In genomic region chr4:42672359-42673083, GRCh38 we compare ENCODE assay signal across 15 cellular contexts. TPM values are rescaled to one million over a fixed set of nuclear protein-coding genes. Genes with fewer than 3 reads are reported as not detected.
DNase-seq lines count a peak whose midpoint lies in the region; ATAC-seq and TF ChIP-seq lines count a peak whose summit lies in the region.
"Had no signal": no experiment of that assay in that cellular context is flagged by ENCODE, and none has a peak within 500 bp of the region (broad histone marks: within the 10 kb centered on the region; RNA-seq: fewer than 3 reads in every experiment).

No MANE protein-coding gene starts in this region.

- CTCF ChIA-PET in CD8-positive, alpha-beta T cell (lab: Charles Lee) = interaction anchor here (0.9 to 2.2 kb wide), 4 partner anchors 15 to 103 kb away, joined by 3 to 13 read pairs (median 5); partner anchors contain the start of gene ATP8A1

- POLR2A ChIA-PET in CD8-positive, alpha-beta T cell (lab: Charles Lee) = interaction anchor here (1.1 to 8.8 kb wide), 2 partner anchors 15 to 33 kb away, joined by 3 to 96 read pairs; partner anchors contain the start of gene ATP8A1
- POLR2A ChIA-PET in activated naive CD8-positive, alpha-beta T cell treated with anti-CD3 and anti-CD28 coated beads, Interleukin-2, amount 10 ng/mL, durations not matched to agents 7 days and 5 days (lab: Charles Lee) = interaction anchor here (1.2 to 4.6 kb wide), 2 partner anchors 16 to 36 kb away, joined by 3 to 112 read pairs; partner anchors contain the start of gene ATP8A1

- no peaks in the 10 kb centered on the region for H3K9me3 ChIP-seq in CD8-positive, alpha-beta T cell (ENCODE audit: low read length)
- no peaks in the 10 kb centered on the region for H3K9me3 ChIP-seq in stomach

- no peak for TF ChIP-seq EP300 in stomach (IDR thresholded peaks at IDR 0.05)

- no peaks in the 10 kb centered on the region for H3K27me3 ChIP-seq in CD8-positive, alpha-beta T cell (ENCODE audit: insufficient read depth, low read length)
- H3K27me3 ChIP-seq in GM23338 (ENCODE audit: insufficient read depth) (no peaks in the 10 kb centered on the region), stomach (no peaks in the 10 kb centered on the region)

- peak overlapping the region; percentile 24; the same call in 1 of the 2 replicates for H2AFZ ChIP-seq in GM23338

- no peak for ATAC-seq in CD8-positive, alpha-beta T cell
- ATAC-seq in GM23338 = no peak
- ATAC-seq in activated naive CD8-positive, alpha-beta T cell treated with anti-CD3 and anti-CD28 coated beads, Interleukin-2, amount 10 ng/mL, durations not matched to agents 7 days and 5 days (ENCODE audit: low read depth) = peak; percentile 7
- peak in 1 of 2 donors; percentile 28 for ATAC-seq in natural killer cell treated with Interleukin-12 subunit alpha and Interleukin-12 subunit beta and Interleukin-15 and Interleukin-18, amount 100 ng/mL, for 72 hours
- no peak for ATAC-seq in stimulated activated naive B cell treated with anti-CD40 and anti-IgM and Interleukin-4, amounts not matched to agents 10 μg/mL and 1 μg/mL and 100 μg/mL, for 72 hours (replicated peaks)

- no peak overlapping the region for H3K4me2 ChIP-seq in GM23338

- no peaks in the 10 kb centered on the region for H3K36me3 Mint-ChIP-seq in CD8-positive, alpha-beta T cell
- no peaks in the 10 kb centered on the region for H3K36me3 Mint-ChIP-seq in GM23338 (ENCODE audit: low read depth)
- H3K36me3 Mint-ChIP-seq in activated naive CD8-positive, alpha-beta T cell treated with anti-CD3 and anti-CD28 coated beads, Interleukin-2, amount 10 ng/mL, durations not matched to agents 7 days and 5 days = peaks cover 20% of the 10 kb centered on the region
- H3K36me3 Mint-ChIP-seq in natural killer cell treated with Interleukin-12 subunit alpha and Interleukin-12 subunit beta and Interleukin-15 and Interleukin-18, amount 100 ng/mL, for 72 hours = peaks cover 6% of the 10 kb centered on the region
- H3K36me3 Mint-ChIP-seq in stimulated activated naive B cell treated with anti-CD40 and anti-IgM and Interleukin-4, amounts not matched to agents 10 μg/mL and 1 μg/mL and 100 μg/mL, for 72 hours = no peaks in the 10 kb centered on the region

- 30 to 60% (median 48%) methylated on average over 2 of the region's 2 CpGs for WGBS in stomach, 5 donors

- no peak for TF ChIP-seq POLR2A in stomach (IDR thresholded peaks at IDR 0.05)

- no peaks in the 10 kb centered on the region for H3F3A ChIP-seq in GM23338 (replicated peaks; ENCODE audit: low read depth)

- H3K4me1 ChIP-seq in CD8-positive, alpha-beta T cell (ENCODE audit: insufficient read depth, low read length) = peaks cover 42% of the 10 kb centered on the region
- H3K4me1 ChIP-seq in GM23338 (ENCODE audit: insufficient read depth) (no peaks in the 10 kb centered on the region), stomach (peaks cover 0 to 9% (median 0%) of the 10 kb centered on the region in 4 donors)

- H3K4me1 Mint-ChIP-seq in CD8-positive, alpha-beta T cell (ENCODE audit: low read depth) = peaks cover 51% of the 10 kb centered on the region
- H3K4me1 Mint-ChIP-seq in GM23338 = peaks cover 13% of the 10 kb centered on the region
- peaks cover 44% of the 10 kb centered on the region for H3K4me1 Mint-ChIP-seq in activated naive CD8-positive, alpha-beta T cell treated with anti-CD3 and anti-CD28 coated beads, Interleukin-2, amount 10 ng/mL, durations not matched to agents 7 days and 5 days
- peaks cover 30 to 37% of the 10 kb centered on the region in 2 donors for H3K4me1 Mint-ChIP-seq in natural killer cell treated with Interleukin-12 subunit alpha and Interleukin-12 subunit beta and Interleukin-15 and Interleukin-18, amount 100 ng/mL, for 72 hours (ENCODE audit: low read depth in 2 of 2)
- H3K4me1 Mint-ChIP-seq in stimulated activated naive B cell treated with anti-CD40 and anti-IgM and Interleukin-4, amounts not matched to agents 10 μg/mL and 1 μg/mL and 100 μg/mL, for 72 hours = peaks cover 9 to 16% of the 10 kb centered on the region in 2 donors

- no peak for DNase-seq in CD8-positive, alpha-beta T cell
- no peak for DNase-seq in GM23338 (ENCODE audit: low spot score)
- no peak for DNase-seq in activated naive CD8-positive, alpha-beta T cell treated with anti-CD3 and anti-CD28 coated beads, Interleukin-2, amount 10 ng/mL, durations not matched to agents 7 days and 5 days
- no peak for DNase-seq in natural killer cell treated with Interleukin-12 subunit alpha and Interleukin-12 subunit beta and Interleukin-15 and Interleukin-18, amount 100 ng/mL, for 72 hours (ENCODE audit: low spot score)
- no peak for DNase-seq in NCI-H2227 treated with DMSO at 0.1 percent for 48 hours (lab: John Stamatoyannopoulos, UW)
- no peak for DNase-seq in stomach
- no peak for DNase-seq in stimulated activated naive B cell treated with anti-CD40 and anti-IgM and Interleukin-4, amounts not matched to agents 10 μg/mL and 1 μg/mL and 100 μg/mL, for 72 hours
- no peak for DNase-seq in kidney glomerular epithelial cell (lab: John Stamatoyannopoulos, UW)
- DNase-seq: DMS153, H9, midbrain, NCI-H1436, occipital lobe had no signal

- H3K36me3 ChIP-seq in CD8-positive, alpha-beta T cell (ENCODE audit: insufficient read depth, low read length) = no peaks in the 10 kb centered on the region
- H3K36me3 ChIP-seq in GM23338 (ENCODE audit: insufficient read depth) (peaks cover 2% of the 10 kb centered on the region; the same call in 1 of the 2 replicates), stomach (no peaks in the 10 kb centered on the region)

- H3K79me2 ChIP-seq in GM23338 (replicated peaks; ENCODE audit: insufficient read depth) = no peaks in the 10 kb centered on the region

- no peaks in the 10 kb centered on the region for H3K27me3 Mint-ChIP-seq in CD8-positive, alpha-beta T cell (ENCODE audit: low read depth)
- H3K27me3 Mint-ChIP-seq in GM23338 (ENCODE audit: insufficient read depth, low read depth, poor library complexity) = no peaks in the 10 kb centered on the region
- no peaks in the 10 kb centered on the region for H3K27me3 Mint-ChIP-seq in activated naive CD8-positive, alpha-beta T cell treated with anti-CD3 and anti-CD28 coated beads, Interleukin-2, amount 10 ng/mL, durations not matched to agents 7 days and 5 days
- no peaks in the 10 kb centered on the region for H3K27me3 Mint-ChIP-seq in natural killer cell treated with Interleukin-12 subunit alpha and Interleukin-12 subunit beta and Interleukin-15 and Interleukin-18, amount 100 ng/mL, for 72 hours
- peaks cover 0 to 4% of the 10 kb centered on the region in 2 donors for H3K27me3 Mint-ChIP-seq in stimulated activated naive B cell treated with anti-CD40 and anti-IgM and Interleukin-4, amounts not matched to agents 10 μg/mL and 1 μg/mL and 100 μg/mL, for 72 hours
- H3K27me3 Mint-ChIP-seq: dendritic cell treated with granulocyte-macrophage colony-stimulating factor and Interleukin-4, amounts not matched to agents 40 ng/mL and 50 ng/mL, for 4 days had no signal

- peak overlapping the region; percentile 64 for H3K27ac ChIP-seq in CD8-positive, alpha-beta T cell (ENCODE audit: low read depth, low read length)
- H3K27ac ChIP-seq in GM23338 (ENCODE audit: low read depth) = no peak overlapping the region
- peak overlapping the region in 2 of 5 donors; percentile 23 to 59 for H3K27ac ChIP-seq in stomach
- H3K27ac ChIP-seq: skin epidermis had no signal

- TF ChIP-seq CTCF in CD8-positive, alpha-beta T cell (IDR thresholded peaks at IDR 0.05) = no peak
- no peak for TF ChIP-seq CTCF in GM23338 (conservative IDR thresholded peaks at IDR 0.05; ENCODE audit: low read depth in 2 of 2)
- TF ChIP-seq CTCF in stomach (IDR thresholded peaks at IDR 0.05) = no peak

- peak overlapping the region; percentile 24 for H3K4me3 ChIP-seq in CD8-positive, alpha-beta T cell (ENCODE audit: low read depth, low read length)
- H3K4me3 ChIP-seq in GM23338 = no peak overlapping the region
- no peak overlapping the region for H3K4me3 ChIP-seq in stomach
- H3K4me3 ChIP-seq: skin epidermis had no signal

- H4K20me1 ChIP-seq in GM23338 (replicated peaks; ENCODE audit: insufficient read depth) = no peaks in the 10 kb centered on the region

- H3K9me3 Mint-ChIP-seq in CD8-positive, alpha-beta T cell = no peaks in the 10 kb centered on the region
- H3K9me3 Mint-ChIP-seq in GM23338 = no peaks in the 10 kb centered on the region
- peaks cover 4% of the 10 kb centered on the region for H3K9me3 Mint-ChIP-seq in activated naive CD8-positive, alpha-beta T cell treated with anti-CD3 and anti-CD28 coated beads, Interleukin-2, amount 10 ng/mL, durations not matched to agents 7 days and 5 days
- H3K9me3 Mint-ChIP-seq in natural killer cell treated with Interleukin-12 subunit alpha and Interleukin-12 subunit beta and Interleukin-15 and Interleukin-18, amount 100 ng/mL, for 72 hours = peaks cover 4% of the 10 kb centered on the region
- H3K9me3 Mint-ChIP-seq in stimulated activated naive B cell treated with anti-CD40 and anti-IgM and Interleukin-4, amounts not matched to agents 10 μg/mL and 1 μg/mL and 100 μg/mL, for 72 hours = peaks cover 0 to 2% of the 10 kb centered on the region in 2 donors
- H3K9me3 Mint-ChIP-seq: dendritic cell treated with granulocyte-macrophage colony-stimulating factor and Interleukin-4, amounts not matched to agents 40 ng/mL and 50 ng/mL, for 4 days had no signal

- peak overlapping the region; percentile 71 for H3K4me3 Mint-ChIP-seq in CD8-positive, alpha-beta T cell
- no peak overlapping the region for H3K4me3 Mint-ChIP-seq in GM23338
- peak overlapping the region; percentile 85 for H3K4me3 Mint-ChIP-seq in activated naive CD8-positive, alpha-beta T cell treated with anti-CD3 and anti-CD28 coated beads, Interleukin-2, amount 10 ng/mL, durations not matched to agents 7 days and 5 days
- H3K4me3 Mint-ChIP-seq in natural killer cell treated with Interleukin-12 subunit alpha and Interleukin-12 subunit beta and Interleukin-15 and Interleukin-18, amount 100 ng/mL, for 72 hours = peak overlapping the region; percentile 80
- no peak overlapping the region for H3K4me3 Mint-ChIP-seq in stimulated activated naive B cell treated with anti-CD40 and anti-IgM and Interleukin-4, amounts not matched to agents 10 μg/mL and 1 μg/mL and 100 μg/mL, for 72 hours
- H3K4me3 Mint-ChIP-seq: dendritic cell treated with granulocyte-macrophage colony-stimulating factor and Interleukin-4, amounts not matched to agents 40 ng/mL and 50 ng/mL, for 4 days; H9 had no signal

- H3K9me2 ChIP-seq in GM23338 (ENCODE audit: insufficient read depth) = no peaks in the 10 kb centered on the region

- peak overlapping the region; percentile 95 for H3K27ac Mint-ChIP-seq in CD8-positive, alpha-beta T cell
- no peak overlapping the region for H3K27ac Mint-ChIP-seq in GM23338
- H3K27ac Mint-ChIP-seq in activated naive CD8-positive, alpha-beta T cell treated with anti-CD3 and anti-CD28 coated beads, Interleukin-2, amount 10 ng/mL, durations not matched to agents 7 days and 5 days = peak overlapping the region; percentile 98
- H3K27ac Mint-ChIP-seq in natural killer cell treated with Interleukin-12 subunit alpha and Interleukin-12 subunit beta and Interleukin-15 and Interleukin-18, amount 100 ng/mL, for 72 hours = peak overlapping the region; percentile 95 to 99
- H3K27ac Mint-ChIP-seq in stimulated activated naive B cell treated with anti-CD40 and anti-IgM and Interleukin-4, amounts not matched to agents 10 μg/mL and 1 μg/mL and 100 μg/mL, for 72 hours = no peak overlapping the region
- H3K27ac Mint-ChIP-seq: dendritic cell treated with granulocyte-macrophage colony-stimulating factor and Interleukin-4, amounts not matched to agents 40 ng/mL and 50 ng/mL, for 4 days; H9 had no signal

- intact Hi-C loops in CD8-positive, alpha-beta T cell (cut with DNase I, micrococcal nuclease) = loop anchor here in 1 of 2 experiments (5.0 kb wide), 1 partner anchor 45 kb away; no protein-coding TSS in a partner anchor
- intact Hi-C loops in stomach (cut with DNase I; ENCODE audit: low total_unique reads) = no loop called here

RNA-seq across cellular contexts. Expression of gene ATP8A1, which starts 15.6 kb away (rescaled TPM):
- 100 to 1,000 TPM; 130 to 134 TPM for total RNA-seq in CD8-positive, alpha-beta T cell
- total RNA-seq in GM23338 (2014; rRNA removed; shearing (Covaris generic)) = 28.7 and 66.3 TPM in 2 replicates
- 6.8 and 6.9 TPM in 2 replicates for polyA plus RNA-seq in GM23338 (2016; fragmentation: Nextera tagmentation; extraction: Ambion mirVana)
- total RNA-seq in activated naive CD8-positive, alpha-beta T cell treated with anti-CD3 and anti-CD28 coated beads, Interleukin-2, amount 10 ng/mL, durations not matched to agents 7 days and 5 days = 10 to 100 TPM; 55.3 to 56.3 TPM
- total RNA-seq in natural killer cell treated with Interleukin-12 subunit alpha and Interleukin-12 subunit beta and Interleukin-15 and Interleukin-18, amount 100 ng/mL, for 72 hours = 10 to 100 TPM; 20.5 to 52.9 TPM
- 100 to 1,000 TPM in 1 of 5 donors, 10 to 100 TPM in 4; 15.8 to 104 (median 54.0) TPM for total RNA-seq in stomach
- polyA plus RNA-seq in stomach = 1 to 10 TPM; 2.6 to 5.1 (median 2.8) TPM

Comparison
In these comparisons a context has a peak if more than half of its experiments do, and no peak if none do; other contexts are left out.
1. H3K27ac Mint-ChIP-seq: peak in CD8-positive, alpha-beta T cell (single experiment), activated naive CD8-positive, alpha-beta T cell treated with anti-CD3 and anti-CD28 coated beads, Interleukin-2, amount 10 ng/mL, durations not matched to agents 7 days and 5 days (single experiment) and natural killer cell treated with Interleukin-12 subunit alpha and Interleukin-12 subunit beta and Interleukin-15 and Interleukin-18, amount 100 ng/mL, for 72 hours (2 of 2); none in GM23338 (single experiment) and stimulated activated naive B cell treated with anti-CD40 and anti-IgM and Interleukin-4, amounts not matched to agents 10 μg/mL and 1 μg/mL and 100 μg/mL, for 72 hours (single experiment).
2. H3K4me3 Mint-ChIP-seq: peak in CD8-positive, alpha-beta T cell (single experiment), activated naive CD8-positive, alpha-beta T cell treated with anti-CD3 and anti-CD28 coated beads, Interleukin-2, amount 10 ng/mL, durations not matched to agents 7 days and 5 days (single experiment) and natural killer cell treated with Interleukin-12 subunit alpha and Interleukin-12 subunit beta and Interleukin-15 and Interleukin-18, amount 100 ng/mL, for 72 hours (single experiment); none in GM23338 (single experiment) and stimulated activated naive B cell treated with anti-CD40 and anti-IgM and Interleukin-4, amounts not matched to agents 10 μg/mL and 1 μg/mL and 100 μg/mL, for 72 hours (0 of 2).